1 cellular context compared by ENCODE assay signal in genomic region chr3:183635107-183635430, GRCh38.
TF ChIP-seq lines count a peak whose summit lies in the region.

No MANE protein-coding gene starts in this region.

TF ChIP-seq in K562, 482 proteins besides CTCF, POLR2A, EP300 and RAD21 (continued from another document):
- TF ChIP-seq STAT6 (CRISPR knock-in tag; IDR thresholded peaks at IDR 0.05) (peak; percentile 14; the same call in 1 of the 2 replicates), CREB3L1 (IDR thresholded peaks at IDR 0.05; ENCODE audit: borderline replicate concordance, low read depth) (peak; percentile 93; the same call in 1 of the 2 replicates), MGA (IDR thresholded peaks at IDR 0.05) (peak; percentile 92), FOXP4 (CRISPR knock-in tag; IDR thresholded peaks at IDR 0.05; ENCODE audit: borderline replicate concordance) (no peak), PHF8 (IDR thresholded peaks at IDR 0.05; ENCODE audit: borderline replicate concordance, low read length) (peak; percentile 45; the same call in 1 of the 2 replicates), NONO (IDR thresholded peaks at IDR 0.05; ENCODE audit: low read depth in 2 of 2, low read length in 1 of 2) (no peak), ZNF589 (CRISPR knock-in tag; IDR thresholded peaks at IDR 0.05; ENCODE audit: low read depth) (peak; percentile 54; the same call in 1 of the 2 replicates), ZNF592 (IDR thresholded peaks at IDR 0.05) (peak; percentile 69; the same call in 1 of the 2 replicates), ZHX1 (conservative IDR thresholded peaks at IDR 0.05; ENCODE audit: low read length) (no peak), GTF2E2 (tag; IDR thresholded peaks at IDR 0.05) (no peak), THAP12 (CRISPR knock-in tag; IDR thresholded peaks at IDR 0.05) (no peak)
